26 cellular contexts compared by ENCODE assay signal in the genomic region with DNA sequence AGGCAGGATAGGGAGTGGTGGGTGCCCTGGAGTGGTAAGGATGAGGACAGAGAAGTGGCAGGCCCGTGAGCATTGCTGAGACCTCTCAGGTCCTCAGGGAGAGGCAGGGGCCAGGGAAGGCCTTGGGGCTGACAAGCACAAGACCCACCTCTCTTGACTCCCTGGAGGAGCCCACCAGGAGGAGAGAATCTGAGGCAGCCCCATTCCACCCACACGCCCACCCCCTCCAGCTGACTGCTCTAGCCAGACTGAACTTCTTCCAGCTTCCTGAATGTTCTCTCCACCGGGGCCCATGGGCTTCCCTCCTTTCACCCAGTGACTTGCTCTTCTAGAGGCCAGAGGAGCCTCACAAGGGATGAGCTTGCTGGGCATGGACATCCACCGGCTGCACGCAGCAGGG.
"Had no signal": no experiment of that assay in that cellular context is flagged by ENCODE, and none has a peak within 500 bp of the region (broad histone marks: within the 10 kb centered on the region; RNA-seq: fewer than 3 reads in every experiment).

No MANE protein-coding gene starts in this region.

- H3K36me3 ChIP-seq: adrenal gland, esophagus muscularis mucosa, gastrocnemius medialis had no signal

- H3K4me1 ChIP-seq: adrenal gland, esophagus muscularis mucosa, foreskin keratinocyte, gastrocnemius medialis had no signal

- DNase-seq: activated CD4-positive, alpha-beta memory T cell treated with anti-CD3 and anti-CD28 coated beads for 36 hours; activated CD4-positive, alpha-beta T cell treated with anti-CD3 and anti-CD28 coated beads for 36 hours; activated CD4-positive, alpha-beta T cell treated with anti-CD3 and anti-CD28 coated beads, Interleukin-2, amount 10 ng/mL, durations not matched to agents 24 days and 14 days; activated CD4-positive, CD25-positive, alpha-beta regulatory T cell; activated CD4-positive, CD25-positive, alpha-beta regulatory T cell treated with anti-CD3 and anti-CD28 coated beads, Interleukin-2, amount 50 U/mL, for 72 hours; activated CD8-positive, alpha-beta memory T cell treated with anti-CD3 and anti-CD28 coated beads, Interleukin-2, amount 10 ng/mL, durations not matched to agents 7 days and 5 days; activated CD8-positive, alpha-beta memory T cell treated with anti-CD3 and anti-CD28 coated beads, Interleukin-2, amount 50 U/mL, for 4 hours; activated CD8-positive, alpha-beta T cell treated with anti-CD3 and anti-CD28 coated beads, Interleukin-2, amount 10 ng/mL, durations not matched to agents 7 days and 5 days; activated gamma-delta T cell treated with Interleukin-2 at 50 U/mL for 16 hours; activated naive CD4-positive, alpha-beta T cell treated with anti-CD3 and anti-CD28 coated beads, Interleukin-2, amount 50 U/mL, for 16 hours; activated naive CD4-positive, alpha-beta T cell treated with Interleukin-2 at 50 U/mL for 16 hours; activated T-cell treated with anti-CD3 and anti-CD28 coated beads, Interleukin-2, amount 50 U/mL, for 1 hour; activated T-cell treated with anti-CD3 and anti-CD28 coated beads, Interleukin-2, amount 50 U/mL, for 48 hours; adrenal gland; amygdala; body of pancreas; caudate nucleus; cortex of kidney; dermis blood vessel endothelial cell; effector CD4-positive, alpha-beta T cell; effector memory CD8-positive, alpha-beta T cell; erythroblast; foreskin keratinocyte; gastrocnemius medialis; T-helper 2 cell had no signal

- ATAC-seq: activated CD4-positive, alpha-beta T cell treated with anti-CD3 and anti-CD28 coated beads for 36 hours; activated CD8-positive, alpha-beta memory T cell treated with anti-CD3 and anti-CD28 coated beads, Interleukin-2, amount 10 ng/mL, durations not matched to agents 7 days and 5 days; activated CD8-positive, alpha-beta T cell treated with anti-CD3 and anti-CD28 coated beads, Interleukin-2, amount 10 ng/mL, durations not matched to agents 7 days and 5 days; body of pancreas; effector memory CD8-positive, alpha-beta T cell; foreskin keratinocyte; gastrocnemius medialis had no signal

- H3K4me3 ChIP-seq: adrenal gland, body of pancreas, esophagus muscularis mucosa, gastrocnemius medialis had no signal

- H3K9me3 ChIP-seq: adrenal gland, body of pancreas, esophagus muscularis mucosa, gastrocnemius medialis had no signal

- H3K27me3 ChIP-seq: adrenal gland, body of pancreas, foreskin keratinocyte, gastrocnemius medialis had no signal
